28 cellular contexts compared by ENCODE assay signal in genomic region chrX:132610536-132610935, GRCh38.
"Had no signal": no experiment of that assay in that cellular context is flagged by ENCODE, and none has a peak within 500 bp of the region (broad histone marks: within the 10 kb centered on the region; RNA-seq: fewer than 3 reads in every experiment).

No MANE protein-coding gene starts in this region.

- DNase-seq: natural killer cell; occipital lobe; ovary; posterior cingulate gyrus; psoas muscle; right cardiac atrium; right lobe of liver; sigmoid colon; small intestine; stimulated activated CD4-positive, alpha-beta T cell treated with anti-CD3 and anti-CD28 coated beads, Interleukin-15, amount 100 ng/mL, for 24 hours; stimulated activated CD4-positive, alpha-beta T cell treated with anti-CD3 and anti-CD28 coated beads, Interleukin-2, amount 100 ng/mL, for 24 hours; stimulated activated CD4-positive, alpha-beta T cell treated with anti-CD3 and anti-CD28 coated beads, Interleukin-2, amount 100 ng/mL, for 48 hours; stimulated activated CD4-positive, alpha-beta T cell treated with anti-CD3 and anti-CD28 coated beads, Interleukin-4, amount 100 ng/mL, for 24 hours; stimulated activated naive B cell treated with anti-CD40 and anti-IgM and Interleukin-4, amounts not matched to agents 10 μg/mL and 1 μg/mL and 100 μg/mL, for 72 hours; stimulated activated naive CD4-positive, alpha-beta T cell treated with Interleukin-2 at 50 U/mL for 16 hours; stomach; thyroid gland; upper lobe of right lung; uterus had no signal

- H3K4me3 Mint-ChIP-seq: natural killer cell; nephron; neural progenitor cell; stimulated activated effector memory CD8-positive, alpha-beta T cell treated with anti-CD3 and anti-CD28 coated beads, Interleukin-12 subunit alpha, Interleukin-12 subunit beta, amount 100 ng/mL, for 72 hours; stimulated activated naive B cell treated with anti-CD40 and anti-IgM and Interleukin-4, amounts not matched to agents 10 μg/mL and 1 μg/mL and 100 μg/mL, for 72 hours; stimulated activated naive CD8-positive, alpha-beta T cell treated with anti-CD3 and anti-CD28 coated beads, Interleukin-15, Interleukin-2, amounts not matched to agents 100 ng/mL and 50 ng/mL, for 24 hours; type B pancreatic cell had no signal

- H3K79me2 ChIP-seq: parathyroid adenoma had no signal

- H3K27me3 ChIP-seq: neural progenitor cell, ovary, thyroid gland, upper lobe of right lung, uterus had no signal

- H3K4me3 ChIP-seq: neural progenitor cell, ovary, psoas muscle, right lobe of liver, sigmoid colon, stomach, thoracic aorta, thyroid gland, tibial nerve, upper lobe of right lung, uterus had no signal

- H3K9me3 Mint-ChIP-seq: natural killer cell; nephron; neural progenitor cell; stimulated activated effector memory CD8-positive, alpha-beta T cell treated with anti-CD3 and anti-CD28 coated beads, Interleukin-12 subunit alpha, Interleukin-12 subunit beta, amount 100 ng/mL, for 72 hours; stimulated activated naive B cell treated with anti-CD40 and anti-IgM and Interleukin-4, amounts not matched to agents 10 μg/mL and 1 μg/mL and 100 μg/mL, for 72 hours; stimulated activated naive CD8-positive, alpha-beta T cell treated with anti-CD3 and anti-CD28 coated beads, Interleukin-15, Interleukin-2, amounts not matched to agents 100 ng/mL and 50 ng/mL, for 24 hours; type B pancreatic cell had no signal

- H3K4me1 ChIP-seq: neural progenitor cell, parathyroid adenoma, psoas muscle, right lobe of liver, sigmoid colon, stomach, thyroid gland, tibial nerve, upper lobe of right lung, uterus had no signal

- H3K4me2 ChIP-seq: neural progenitor cell had no signal

- H3K27ac ChIP-seq: neural progenitor cell, ovary, parathyroid adenoma, psoas muscle, right lobe of liver, sigmoid colon, stomach, thoracic aorta, thyroid gland, tibial nerve, upper lobe of right lung, uterus had no signal

- H3K9ac ChIP-seq: neural progenitor cell, parathyroid adenoma had no signal

- H3K27ac Mint-ChIP-seq: natural killer cell; nephron; neural progenitor cell; progenitor cell of endocrine pancreas; stimulated activated effector memory CD8-positive, alpha-beta T cell treated with anti-CD3 and anti-CD28 coated beads, Interleukin-12 subunit alpha, Interleukin-12 subunit beta, amount 100 ng/mL, for 72 hours; stimulated activated naive B cell treated with anti-CD40 and anti-IgM and Interleukin-4, amounts not matched to agents 10 μg/mL and 1 μg/mL and 100 μg/mL, for 72 hours; stimulated activated naive CD8-positive, alpha-beta T cell treated with anti-CD3 and anti-CD28 coated beads, Interleukin-15, Interleukin-2, amounts not matched to agents 100 ng/mL and 50 ng/mL, for 24 hours; type B pancreatic cell had no signal

- H3K27me3 Mint-ChIP-seq: progenitor cell of endocrine pancreas; stimulated activated naive CD8-positive, alpha-beta T cell treated with anti-CD3 and anti-CD28 coated beads, Interleukin-15, Interleukin-2, amounts not matched to agents 100 ng/mL and 50 ng/mL, for 24 hours; type B pancreatic cell had no signal

- H3K9me3 ChIP-seq: ovary, psoas muscle, right lobe of liver, sigmoid colon, stomach, thoracic aorta, thyroid gland, tibial nerve, upper lobe of right lung, uterus had no signal

- H3K4me1 Mint-ChIP-seq: neural progenitor cell; stimulated activated effector memory CD8-positive, alpha-beta T cell treated with anti-CD3 and anti-CD28 coated beads, Interleukin-12 subunit alpha, Interleukin-12 subunit beta, amount 100 ng/mL, for 72 hours had no signal

- ATAC-seq: natural killer cell; psoas muscle; right cardiac atrium; right lobe of liver; stimulated activated effector memory CD8-positive, alpha-beta T cell treated with anti-CD3 and anti-CD28 coated beads, Interleukin-12 subunit alpha, Interleukin-12 subunit beta, amount 100 ng/mL, for 72 hours; stimulated activated naive B cell treated with anti-CD40 and anti-IgM and Interleukin-4, amounts not matched to agents 10 μg/mL and 1 μg/mL and 100 μg/mL, for 72 hours; upper lobe of right lung had no signal

- H3K36me3 ChIP-seq: neural progenitor cell, ovary, right lobe of liver, sigmoid colon, stomach, thoracic aorta, thyroid gland, tibial nerve, upper lobe of right lung, uterus had no signal

- H3K36me3 Mint-ChIP-seq: natural killer cell; neural progenitor cell; stimulated activated effector memory CD8-positive, alpha-beta T cell treated with anti-CD3 and anti-CD28 coated beads, Interleukin-12 subunit alpha, Interleukin-12 subunit beta, amount 100 ng/mL, for 72 hours; stimulated activated naive B cell treated with anti-CD40 and anti-IgM and Interleukin-4, amounts not matched to agents 10 μg/mL and 1 μg/mL and 100 μg/mL, for 72 hours; type B pancreatic cell had no signal

- H2AFZ ChIP-seq: neural progenitor cell, parathyroid adenoma had no signal

- FAIRE-seq: small intestine had no signal
